18 cellular contexts compared by ENCODE assay signal in genomic region chr21:42048870-42049577, GRCh38. TPM values are rescaled to one million over a fixed set of nuclear protein-coding genes. Genes with fewer than 3 reads are reported as not detected.
"Had no signal": no experiment of that assay in that cellular context is flagged by ENCODE, and none has a peak within 500 bp of the region (broad histone marks: within the 10 kb centered on the region; RNA-seq: fewer than 3 reads in every experiment).

No MANE protein-coding gene starts in this region.

- H3K27ac Mint-ChIP-seq: nephron had no signal

- H3K36me3 ChIP-seq: brain microvascular endothelial cell, left lung, ovary, upper lobe of left lung had no signal

- DNase-seq: activated CD4-positive, alpha-beta T cell treated with anti-CD3 and anti-CD28 coated beads, Interleukin-2, amount 50 U/mL, for 48 hours; activated CD4-positive, CD25-positive, alpha-beta regulatory T cell treated with anti-CD3 and anti-CD28 coated beads, Interleukin-2, amount 50 U/mL, for 72 hours; activated effector memory CD4-positive, alpha-beta T cell treated with Interleukin-2 at 50 U/mL for 16 hours; activated naive CD4-positive, alpha-beta T cell treated with anti-CD3 and anti-CD28 coated beads, Interleukin-2, amount 50 U/mL, for 16 hours; activated T-cell treated with anti-CD3 and anti-CD28 coated beads, Interleukin-2, amount 50 U/mL, for 1 hour; stimulated activated CD4-positive, alpha-beta T cell treated with anti-CD3 and anti-CD28 coated beads, Interleukin-4, amount 100 ng/mL, for 24 hours; stimulated activated naive CD4-positive, alpha-beta T cell treated with Interleukin-2 at 50 U/mL for 16 hours; T-helper 1 cell; upper lobe of left lung had no signal

- H3K4me1 ChIP-seq: upper lobe of left lung had no signal

- H3K27me3 Mint-ChIP-seq: central memory CD8-positive, alpha-beta T cell had no signal

- H3K4me3 Mint-ChIP-seq: central memory CD8-positive, alpha-beta T cell; nephron had no signal

- H3K27me3 ChIP-seq: brain microvascular endothelial cell, left lung, ovary, upper lobe of left lung had no signal

- H3K4me3 ChIP-seq: coronary artery, left lung, mucosa of descending colon, ovary, upper lobe of left lung had no signal

- ATAC-seq: esophagus mucosa had no signal

- H3K9me3 ChIP-seq: left lung, mucosa of descending colon, ovary, upper lobe of left lung had no signal

- H3K27ac ChIP-seq: ovary, upper lobe of left lung had no signal

- H3K9me3 Mint-ChIP-seq: central memory CD8-positive, alpha-beta T cell; nephron had no signal

- H3K4me1 Mint-ChIP-seq: central memory CD8-positive, alpha-beta T cell; nephron had no signal

RNA-seq across cellular contexts. Expression of gene UMODL1, which starts 22.1 kb away (rescaled TPM):
- total RNA-seq: kidney had no signal
